Comparison of ENCODE assay signal across 1 cellular context in genomic region chr11:133526790-133527189, GRCh38.
TF ChIP-seq lines count a peak whose summit lies in the region.

No MANE protein-coding gene starts in this region.

TF ChIP-seq in SK-N-SH treated with all-trans-retinoic acid at 6 μM for 48 hours, 23 proteins besides CTCF, POLR2A, EP300 and RAD21 (continued from another document):
- TF ChIP-seq ESRRG (CRISPR knock-in tag; IDR thresholded peaks at IDR 0.05) (no peak), BACH2 (CRISPR knock-in tag; IDR thresholded peaks at IDR 0.05; ENCODE audit: borderline replicate concordance) (no peak), TCF4 (CRISPR knock-in tag; IDR thresholded peaks at IDR 0.05; ENCODE audit: borderline replicate concordance) (no peak), GLIS3 (CRISPR knock-in tag; IDR thresholded peaks at IDR 0.05) (no peak), ZC3H10 (CRISPR knock-in tag; IDR thresholded peaks at IDR 0.05) (no peak), ZFP3 (CRISPR knock-in tag; IDR thresholded peaks at IDR 0.05) (no peak), SNAI2 (CRISPR knock-in tag; IDR thresholded peaks at IDR 0.05) (no peak), ZNF8 (CRISPR knock-in tag; IDR thresholded peaks at IDR 0.05) (no peak)
TF ChIP-seq in SK-N-SH treated with all-trans-retinoic acid at 6 μM for 48 hours: peak in this region for 0.
